ENCODE assay signal across 1 cellular context in the genomic region with DNA sequence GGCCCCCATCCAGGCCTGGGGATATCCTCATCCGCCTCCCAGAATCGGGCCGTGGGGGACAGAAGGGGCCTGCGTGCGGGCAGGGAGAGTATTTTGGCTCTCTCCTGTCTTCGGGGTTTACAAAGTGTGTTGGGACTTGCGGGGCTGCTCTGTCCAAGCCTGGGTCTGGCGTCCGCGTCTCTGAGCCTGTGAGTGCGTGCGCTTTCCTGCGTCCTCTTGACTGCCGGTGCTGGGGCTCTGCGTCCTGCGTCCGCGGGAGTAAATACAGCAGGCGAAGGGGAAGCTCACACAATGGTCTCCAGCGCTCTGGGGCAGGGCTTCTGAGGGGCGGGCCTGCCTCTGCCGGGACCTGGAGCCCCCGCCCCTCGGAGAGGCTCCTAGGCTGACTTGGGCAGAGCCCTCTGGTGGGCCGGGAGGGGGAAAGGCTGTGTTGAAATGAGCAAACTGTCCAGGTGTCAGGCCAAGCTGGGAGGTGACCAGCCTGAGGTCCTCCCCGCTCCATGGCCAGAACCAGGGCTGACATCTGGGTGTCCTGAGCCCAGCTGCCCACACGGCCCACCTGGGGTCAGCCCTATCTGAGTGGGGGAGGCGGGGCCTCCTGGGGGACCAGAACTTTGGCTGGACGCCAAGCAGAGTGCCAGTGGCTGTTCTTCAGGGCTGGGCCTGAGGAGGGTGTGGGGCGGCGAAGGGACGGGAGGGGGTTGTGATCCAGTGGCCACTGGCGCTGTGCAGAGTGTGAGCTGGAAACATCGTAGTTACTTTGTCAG.
TF ChIP-seq lines count a peak whose summit lies in the region.

No MANE protein-coding gene starts in this region.

TF ChIP-seq in SK-N-SH, 30 proteins besides CTCF, POLR2A, EP300 and RAD21 (continued from another document):
- peak; percentile 87 for TF ChIP-seq MXI1 (IDR thresholded peaks at IDR 0.05; ENCODE audit: low read depth, low read length)
- TF ChIP-seq, protein P1, sequence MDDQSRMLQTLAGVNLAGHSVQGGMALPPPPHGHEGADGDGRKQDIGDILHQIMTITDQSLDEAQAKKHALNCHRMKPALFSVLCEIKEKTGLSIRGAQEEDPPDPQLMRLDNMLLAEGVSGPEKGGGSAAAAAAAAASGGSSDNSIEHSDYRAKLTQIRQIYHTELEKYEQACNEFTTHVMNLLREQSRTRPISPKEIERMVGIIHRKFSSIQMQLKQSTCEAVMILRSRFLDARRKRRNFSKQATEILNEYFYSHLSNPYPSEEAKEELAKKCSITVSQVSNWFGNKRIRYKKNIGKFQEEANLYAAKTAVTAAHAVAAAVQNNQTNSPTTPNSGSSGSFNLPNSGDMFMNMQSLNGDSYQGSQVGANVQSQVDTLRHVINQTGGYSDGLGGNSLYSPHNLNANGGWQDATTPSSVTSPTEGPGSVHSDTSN (IDR thresholded peaks at IDR 0.05), result no peak
- TF ChIP-seq TAF1 (IDR thresholded peaks at IDR 0.05; ENCODE audit: borderline replicate concordance, low read depth, low read length), result peak; percentile 53
- TF ChIP-seq NRF1 (IDR thresholded peaks at IDR 0.05; ENCODE audit: low read depth, low read length), result no peak
- peak; percentile 18; the same call in 1 of the 2 replicates for TF ChIP-seq RCOR1 (IDR thresholded peaks at IDR 0.05; ENCODE audit: low read length)
- no peak for TF ChIP-seq FOXM1 (IDR thresholded peaks at IDR 0.05; ENCODE audit: low read depth)
- TF ChIP-seq GABPA (IDR thresholded peaks at IDR 0.05; ENCODE audit: low read depth), result no peak
- TF ChIP-seq FOSL2 (IDR thresholded peaks at IDR 0.05; ENCODE audit: borderline replicate concordance, low read depth), result no peak
- TF ChIP-seq, protein P2, sequence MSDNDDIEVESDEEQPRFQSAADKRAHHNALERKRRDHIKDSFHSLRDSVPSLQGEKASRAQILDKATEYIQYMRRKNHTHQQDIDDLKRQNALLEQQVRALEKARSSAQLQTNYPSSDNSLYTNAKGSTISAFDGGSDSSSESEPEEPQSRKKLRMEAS (IDR thresholded peaks at IDR 0.05; ENCODE audit: low read depth), result peak; percentile 69; the same call in 1 of the 2 replicates
- no peak for TF ChIP-seq RFX5 (IDR thresholded peaks at IDR 0.05; ENCODE audit: low read length)
- TF ChIP-seq SMC3 (IDR thresholded peaks at IDR 0.05; ENCODE audit: low read depth, low read length), result peak; percentile 33; the same call in 1 of the 2 replicates
- no peak for TF ChIP-seq ELF1 (IDR thresholded peaks at IDR 0.05)
- TF ChIP-seq, protein P3, sequence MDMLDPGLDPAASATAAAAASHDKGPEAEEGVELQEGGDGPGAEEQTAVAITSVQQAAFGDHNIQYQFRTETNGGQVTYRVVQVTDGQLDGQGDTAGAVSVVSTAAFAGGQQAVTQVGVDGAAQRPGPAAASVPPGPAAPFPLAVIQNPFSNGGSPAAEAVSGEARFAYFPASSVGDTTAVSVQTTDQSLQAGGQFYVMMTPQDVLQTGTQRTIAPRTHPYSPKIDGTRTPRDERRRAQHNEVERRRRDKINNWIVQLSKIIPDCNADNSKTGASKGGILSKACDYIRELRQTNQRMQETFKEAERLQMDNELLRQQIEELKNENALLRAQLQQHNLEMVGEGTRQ (IDR thresholded peaks at IDR 0.05; ENCODE audit: borderline replicate concordance, low read depth, low read length), result no peak
- TF ChIP-seq, protein P4, sequence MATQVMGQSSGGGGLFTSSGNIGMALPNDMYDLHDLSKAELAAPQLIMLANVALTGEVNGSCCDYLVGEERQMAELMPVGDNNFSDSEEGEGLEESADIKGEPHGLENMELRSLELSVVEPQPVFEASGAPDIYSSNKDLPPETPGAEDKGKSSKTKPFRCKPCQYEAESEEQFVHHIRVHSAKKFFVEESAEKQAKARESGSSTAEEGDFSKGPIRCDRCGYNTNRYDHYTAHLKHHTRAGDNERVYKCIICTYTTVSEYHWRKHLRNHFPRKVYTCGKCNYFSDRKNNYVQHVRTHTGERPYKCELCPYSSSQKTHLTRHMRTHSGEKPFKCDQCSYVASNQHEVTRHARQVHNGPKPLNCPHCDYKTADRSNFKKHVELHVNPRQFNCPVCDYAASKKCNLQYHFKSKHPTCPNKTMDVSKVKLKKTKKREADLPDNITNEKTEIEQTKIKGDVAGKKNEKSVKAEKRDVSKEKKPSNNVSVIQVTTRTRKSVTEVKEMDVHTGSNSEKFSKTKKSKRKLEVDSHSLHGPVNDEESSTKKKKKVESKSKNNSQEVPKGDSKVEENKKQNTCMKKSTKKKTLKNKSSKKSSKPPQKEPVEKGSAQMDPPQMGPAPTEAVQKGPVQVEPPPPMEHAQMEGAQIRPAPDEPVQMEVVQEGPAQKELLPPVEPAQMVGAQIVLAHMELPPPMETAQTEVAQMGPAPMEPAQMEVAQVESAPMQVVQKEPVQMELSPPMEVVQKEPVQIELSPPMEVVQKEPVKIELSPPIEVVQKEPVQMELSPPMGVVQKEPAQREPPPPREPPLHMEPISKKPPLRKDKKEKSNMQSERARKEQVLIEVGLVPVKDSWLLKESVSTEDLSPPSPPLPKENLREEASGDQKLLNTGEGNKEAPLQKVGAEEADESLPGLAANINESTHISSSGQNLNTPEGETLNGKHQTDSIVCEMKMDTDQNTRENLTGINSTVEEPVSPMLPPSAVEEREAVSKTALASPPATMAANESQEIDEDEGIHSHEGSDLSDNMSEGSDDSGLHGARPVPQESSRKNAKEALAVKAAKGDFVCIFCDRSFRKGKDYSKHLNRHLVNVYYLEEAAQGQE (IDR thresholded peaks at IDR 0.05; ENCODE audit: low read depth, low read length), result no peak
- TF ChIP-seq TCF12 (IDR thresholded peaks at IDR 0.05), result peak; percentile 38
